14 cellular contexts compared by ENCODE assay signal in genomic region chr6:9116026-9116425, GRCh38.
DNase-seq lines count a peak whose midpoint lies in the region; ATAC-seq lines count a peak whose summit lies in the region.
"Had no signal": no experiment of that assay in that cellular context is flagged by ENCODE, and none has a peak within 500 bp of the region (broad histone marks: within the 10 kb centered on the region; RNA-seq: fewer than 3 reads in every experiment).

No MANE protein-coding gene starts in this region.

- in situ Hi-C loops in ACHN (cut with HindIII; ENCODE audit: low pct_ligation_motif_present, low pct_unique_long_range_greater_than_20kb, low sequenced_read_pairs) = no loop called here

- ATAC-seq in GM21723 (IDR thresholded peaks at IDR 0.05; ENCODE audit: unreplicated experiment) = no peak
- ATAC-seq: activated CD8-positive, alpha-beta memory T cell treated with anti-CD3 and anti-CD28 coated beads, Interleukin-2, amount 10 ng/mL, durations not matched to agents 7 days and 5 days; right lobe of liver; Right ventricle myocardium inferior had no signal

- peak; percentile 9 for DNase-seq in DMS53 treated with DMSO at 0.1 percent for 48 hours (lab: John Stamatoyannopoulos, UW; ENCODE audit: unreplicated experiment)
- peak; percentile 88 for DNase-seq in M059J (ENCODE audit: low read depth)
- peak; percentile 59 for DNase-seq in amniotic stem cell (lab: John Stamatoyannopoulos, UW)
- peak; percentile 9 for DNase-seq in kidney tubule cell (ENCODE audit: low spot score)
- no peak for DNase-seq in ACHN
- no peak for DNase-seq in LoVo (ENCODE audit: low spot score)
- DNase-seq in C1 segment of cervical spinal cord (lab: John Stamatoyannopoulos, UW) = no peak
- DNase-seq: activated CD8-positive, alpha-beta memory T cell treated with anti-CD3 and anti-CD28 coated beads, Interleukin-2, amount 10 ng/mL, durations not matched to agents 7 days and 5 days; activated naive CD4-positive, alpha-beta T cell treated with anti-CD3 and anti-CD28 coated beads, Interleukin-2, amount 50 U/mL, for 16 hours; kidney glomerular epithelial cell; naive B cell; right lobe of liver had no signal

Comparison
In these comparisons a context has a peak if more than half of its experiments do, and no peak if none do; other contexts are left out.
1. DNase-seq: peak in DMS53 treated with DMSO at 0.1 percent for 48 hours (single experiment), M059J (single experiment), amniotic stem cell (single experiment) and kidney tubule cell (single experiment); none in ACHN (single experiment), LoVo (single experiment) and C1 segment of cervical spinal cord (0 of 14).